Comparison of ENCODE assay signal across 13 cellular contexts in genomic region chr4:55365347-55365728, GRCh38.
"Had no signal": no experiment of that assay in that cellular context is flagged by ENCODE, and none has a peak within 500 bp of the region (broad histone marks: within the 10 kb centered on the region; RNA-seq: fewer than 3 reads in every experiment).

No MANE protein-coding gene starts in this region.

- H3K27me3 Mint-ChIP-seq: activated naive CD8-positive, alpha-beta T cell treated with anti-CD3 and anti-CD28 coated beads, Interleukin-2, amount 10 ng/mL, durations not matched to agents 7 days and 5 days; naive B cell had no signal

- H3K27ac Mint-ChIP-seq: activated naive CD8-positive, alpha-beta T cell treated with anti-CD3 and anti-CD28 coated beads, Interleukin-2, amount 10 ng/mL, durations not matched to agents 7 days and 5 days; activated T-helper 1 cell treated with anti-CD3 and anti-CD28 coated beads, Interleukin-12 subunit alpha, Interleukin-12 subunit beta, Interleukin-2, Interleukin-4 antibody, amounts not matched to agents 30 ng/mL and 10 ng/mL and 1 ng/mL, durations not matched to agents 14 hours and 24 hours and 36 hours; immature natural killer cell; naive B cell had no signal

- ATAC-seq: activated CD4-positive, CD25-positive, alpha-beta regulatory T cell treated with anti-CD3 and anti-CD28 coated beads, Interleukin-2, amount 50 U/mL, for 24 hours; upper lobe of right lung had no signal

- H3K9me3 Mint-ChIP-seq: activated naive CD8-positive, alpha-beta T cell treated with anti-CD3 and anti-CD28 coated beads, Interleukin-2, amount 10 ng/mL, durations not matched to agents 7 days and 5 days; activated T-helper 1 cell treated with anti-CD3 and anti-CD28 coated beads, Interleukin-12 subunit alpha, Interleukin-12 subunit beta, Interleukin-2, Interleukin-4 antibody, amounts not matched to agents 30 ng/mL and 10 ng/mL and 1 ng/mL, durations not matched to agents 14 hours and 24 hours and 36 hours; immature natural killer cell; naive B cell had no signal

- H3K27ac ChIP-seq: esophagus muscularis mucosa, neutrophil, SK-N-MC, upper lobe of right lung had no signal

- H3K4me1 Mint-ChIP-seq: immature natural killer cell, naive B cell had no signal

- H3K36me3 ChIP-seq: neutrophil, upper lobe of right lung had no signal

- H3K27me3 ChIP-seq: esophagus muscularis mucosa, upper lobe of right lung had no signal

- DNase-seq: activated naive CD8-positive, alpha-beta T cell treated with anti-CD3 and anti-CD28 coated beads, Interleukin-2, amount 10 ng/mL, durations not matched to agents 7 days and 5 days; immature natural killer cell; mammary epithelial cell; naive B cell; stimulated activated CD4-positive, alpha-beta T cell treated with anti-CD3 and anti-CD28 coated beads, Interleukin-4, amount 100 ng/mL, for 24 hours; stimulated activated naive CD4-positive, alpha-beta T cell treated with Interleukin-2 at 50 U/mL for 16 hours; upper lobe of right lung had no signal

- H3K4me3 ChIP-seq: esophagus muscularis mucosa, SK-N-MC, skin epidermis, upper lobe of right lung had no signal

- H3K4me3 Mint-ChIP-seq: activated naive CD8-positive, alpha-beta T cell treated with anti-CD3 and anti-CD28 coated beads, Interleukin-2, amount 10 ng/mL, durations not matched to agents 7 days and 5 days; activated T-helper 1 cell treated with anti-CD3 and anti-CD28 coated beads, Interleukin-12 subunit alpha, Interleukin-12 subunit beta, Interleukin-2, Interleukin-4 antibody, amounts not matched to agents 30 ng/mL and 10 ng/mL and 1 ng/mL, durations not matched to agents 14 hours and 24 hours and 36 hours; immature natural killer cell; naive B cell had no signal

- H3K9me3 ChIP-seq: esophagus muscularis mucosa, neutrophil, upper lobe of right lung had no signal
